Comparison of ENCODE assay signal across 16 cellular contexts in genomic region chr2:97732436-97733340, GRCh38. TPM values are rescaled to one million over a fixed set of nuclear protein-coding genes. Genes with fewer than 3 reads are reported as not detected.
"Had no signal": no experiment of that assay in that cellular context is flagged by ENCODE, and none has a peak within 500 bp of the region (broad histone marks: within the 10 kb centered on the region; RNA-seq: fewer than 3 reads in every experiment).

No MANE protein-coding gene starts in this region.

- H3K9ac ChIP-seq: neural progenitor cell had no signal

- H3K27ac ChIP-seq: body of pancreas, neural progenitor cell, pancreas, tibial artery had no signal

- ATAC-seq: activated CD4-positive, CD25-positive, alpha-beta regulatory T cell treated with anti-CD3 and anti-CD28 coated beads, Interleukin-2, amount 50 U/mL, for 24 hours; body of pancreas; pancreas; SK-N-SH treated with all-trans-retinoic acid at 6 μM for 48 hours had no signal

- H3K27me3 Mint-ChIP-seq: activated naive CD4-positive, alpha-beta T cell treated with anti-CD3 and anti-CD28 coated beads, Interleukin-2, amount 10 ng/mL, durations not matched to agents 7 days and 5 days; central memory CD8-positive, alpha-beta T cell had no signal

- H3K27ac Mint-ChIP-seq: activated naive CD4-positive, alpha-beta T cell treated with anti-CD3 and anti-CD28 coated beads, Interleukin-2, amount 10 ng/mL, durations not matched to agents 7 days and 5 days; neural progenitor cell; T-helper 1 cell treated with Interleukin-12 subunit alpha and Interleukin-12 subunit beta and Interleukin-4 antibody, amounts not matched to agents 30 μg/mL and 1 μg/mL, for 36 hours had no signal

- H3K27me3 ChIP-seq: body of pancreas, neural progenitor cell, pancreas had no signal

- FAIRE-seq: pancreas, TTC549 had no signal

- H2AFZ ChIP-seq: neural progenitor cell had no signal

- H3K4me1 Mint-ChIP-seq: neural progenitor cell had no signal

- H3K36me3 ChIP-seq: neural progenitor cell, pancreas, tibial artery had no signal

- H3K36me3 Mint-ChIP-seq: neural progenitor cell had no signal

- H3K4me1 ChIP-seq: body of pancreas, neural progenitor cell, pancreas, tibial artery had no signal

- DNase-seq: activated CD4-positive, alpha-beta T cell treated with anti-CD3 and anti-CD28 coated beads, Interleukin-2, amount 50 U/mL, for 4 hours; activated naive CD4-positive, alpha-beta T cell treated with anti-CD3 and anti-CD28 coated beads, Interleukin-2, amount 10 ng/mL, durations not matched to agents 7 days and 5 days; amniotic stem cell; body of pancreas; effector memory CD4-positive, alpha-beta T cell; hippocampal formation; pancreas had no signal

- H3K4me3 ChIP-seq: body of pancreas, neural progenitor cell, pancreas, tibial artery had no signal

- H3K4me3 Mint-ChIP-seq: activated naive CD4-positive, alpha-beta T cell treated with anti-CD3 and anti-CD28 coated beads, Interleukin-2, amount 10 ng/mL, durations not matched to agents 7 days and 5 days; neural progenitor cell; T-helper 1 cell treated with Interleukin-12 subunit alpha and Interleukin-12 subunit beta and Interleukin-4 antibody, amounts not matched to agents 30 μg/mL and 1 μg/mL, for 36 hours had no signal

- H3K9me3 Mint-ChIP-seq: central memory CD8-positive, alpha-beta T cell; neural progenitor cell had no signal

- H3K9me3 ChIP-seq: pancreas had no signal

- H3K4me2 ChIP-seq: neural progenitor cell had no signal

RNA-seq across cellular contexts. Expression of gene ZAP70, which starts 19.3 kb away (rescaled TPM):
- total RNA-seq: epithelial cell of proximal tubule, renal cortical epithelial cell had no signal
